ENCODE assay signal across 1 cellular context in the genomic region with DNA sequence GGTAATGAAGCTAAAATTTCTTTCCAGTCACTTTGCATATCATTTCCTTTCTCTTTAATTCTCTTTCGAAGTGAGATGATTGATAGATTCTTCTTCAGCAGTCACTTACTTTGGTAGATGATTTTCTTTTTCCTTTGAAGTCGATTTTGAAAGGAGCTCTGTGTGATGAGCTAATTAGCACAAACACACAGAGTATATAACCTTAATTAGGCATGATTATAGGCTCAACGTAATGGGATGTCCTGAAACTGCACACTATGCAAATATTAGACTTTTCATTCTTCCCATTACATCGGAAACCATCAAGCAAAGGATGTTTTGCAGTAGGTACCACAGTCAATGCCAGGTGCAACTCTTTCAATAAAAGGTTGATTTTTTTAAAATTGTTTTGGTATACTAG.
A peak's percentile ranks its signal among the peaks of the same experiment; 100 is the strongest.
TF ChIP-seq lines count a peak whose summit lies in the region.

No MANE protein-coding gene starts in this region.

TF ChIP-seq in K562, 482 proteins besides CTCF, POLR2A, EP300 and RAD21 (continued from another document):
- peak; percentile 2; the same call in 1 of the 2 replicates for TF ChIP-seq ZNF316 (IDR thresholded peaks at IDR 0.05)
- TF ChIP-seq, protein P1, sequence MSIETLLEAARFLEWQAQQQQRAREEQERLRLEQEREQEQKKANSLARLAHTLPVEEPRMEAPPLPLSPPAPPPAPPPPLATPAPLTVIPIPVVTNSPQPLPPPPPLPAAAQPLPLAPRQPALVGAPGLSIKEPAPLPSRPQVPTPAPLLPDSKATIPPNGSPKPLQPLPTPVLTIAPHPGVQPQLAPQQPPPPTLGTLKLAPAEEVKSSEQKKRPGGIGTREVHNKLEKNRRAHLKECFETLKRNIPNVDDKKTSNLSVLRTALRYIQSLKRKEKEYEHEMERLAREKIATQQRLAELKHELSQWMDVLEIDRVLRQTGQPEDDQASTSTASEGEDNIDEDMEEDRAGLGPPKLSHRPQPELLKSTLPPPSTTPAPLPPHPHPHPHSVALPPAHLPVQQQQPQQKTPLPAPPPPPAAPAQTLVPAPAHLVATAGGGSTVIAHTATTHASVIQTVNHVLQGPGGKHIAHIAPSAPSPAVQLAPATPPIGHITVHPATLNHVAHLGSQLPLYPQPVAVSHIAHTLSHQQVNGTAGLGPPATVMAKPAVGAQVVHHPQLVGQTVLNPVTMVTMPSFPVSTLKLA (conservative IDR thresholded peaks at IDR 0.05): no peak
